In genomic region chr3:150582620-150583019, GRCh38 we compare ENCODE assay signal across 13 cellular contexts. TPM values are rescaled to one million over a fixed set of nuclear protein-coding genes. Genes with fewer than 3 reads are reported as not detected.
A peak's percentile ranks its signal among the peaks of the same experiment; 100 is the strongest.
DNase-seq lines count a peak whose midpoint lies in the region; ATAC-seq and TF ChIP-seq lines count a peak whose summit lies in the region.
"Had no signal": no experiment of that assay in that cellular context is flagged by ENCODE, and none has a peak within 500 bp of the region (broad histone marks: within the 10 kb centered on the region; RNA-seq: fewer than 3 reads in every experiment).

No MANE protein-coding gene starts in this region.

- POLR2A ChIA-PET in T-cell (lab: Charles Lee): no interaction called here

- no peaks in the 10 kb centered on the region for H3K27me3 Mint-ChIP-seq in T-cell

- no peak overlapping the region for H3K4me3 Mint-ChIP-seq in T-cell

- TF ChIP-seq CTCF in GM10266 (IDR thresholded peaks at IDR 0.05; ENCODE audit: control insufficient read depth, insufficient read depth, low read depth, missing control alignments): no peak

- ATAC-seq in GM19043 (IDR thresholded peaks at IDR 0.05; ENCODE audit: low read depth, unreplicated experiment) (peak; percentile 53), HG02623 (IDR thresholded peaks at IDR 0.05; ENCODE audit: unreplicated experiment) (peak; percentile 58), HG03521 (IDR thresholded peaks at IDR 0.05; ENCODE audit: unreplicated experiment) (peak; percentile 64), T-cell (replicated peaks in 1 of 4) (no peak)

- no peaks in the 10 kb centered on the region for H3K9me3 Mint-ChIP-seq in T-cell

- peaks cover 0 to 8% (median 4%) of the 10 kb centered on the region in 3 donors for H3K4me1 Mint-ChIP-seq in T-cell

- CTCF ChIA-PET in T-cell (lab: Charles Lee): no interaction called here

- peak; percentile 10 for DNase-seq in GM10266 (ENCODE audit: extremely low spot score)
- no peak for DNase-seq in H4 (ENCODE audit: low spot score)
- no peak for DNase-seq in T-cell
- no peak for DNase-seq in NOMO-1 (lab: John Stamatoyannopoulos, UW; ENCODE audit: unreplicated experiment in 2 of 2)
- DNase-seq in hepatic stellate cell (ENCODE audit: low spot score): no peak
- DNase-seq: activated gamma-delta T cell treated with Interleukin-2 at 50 U/mL for 16 hours, glutamatergic neuron, mammary epithelial cell, NCI-H1436, PC-9 had no signal

- H3K36me3 Mint-ChIP-seq in T-cell: peaks cover 28% of the 10 kb centered on the region

- peak overlapping the region in 1 of 2 donors; percentile 66 for H3K27ac Mint-ChIP-seq in T-cell

RNA-seq across cellular contexts. Expression of gene SELENOT, which starts 20.5 kb away (rescaled TPM):
- total RNA-seq in H4 (2014; rRNA removed; shearing (Covaris generic)): 165 and 187 TPM in 2 replicates
- 10 to 100 TPM; 64.1 to 85.9 (median 70.3) TPM for total RNA-seq in T-cell

RNA-seq across cellular contexts. Expression of gene EIF2A, which starts 36.0 kb away (rescaled TPM):
- 167 and 230 TPM in 2 replicates for total RNA-seq in H4 (2014; rRNA removed; shearing (Covaris generic))
- 100 to 1,000 TPM in 3 of 5 donors, 10 to 100 TPM in 2; 81.5 to 126 (median 100) TPM for total RNA-seq in T-cell

RNA-seq across cellular contexts. Expression of gene SERP1, which starts 36.3 kb away (rescaled TPM):
- total RNA-seq in H4 (2014; rRNA removed; shearing (Covaris generic)): 138 and 159 TPM in 2 replicates
- total RNA-seq in T-cell: 100 to 1,000 TPM; 109 to 134 (median 123) TPM

Comparison
In these comparisons a context has a peak if more than half of its experiments do, and no peak if none do; other contexts are left out.
1. ATAC-seq: peak in GM19043 (single experiment), HG02623 (single experiment) and HG03521 (single experiment); none in T-cell (0 of 4).